ENCODE assay signal across 18 cellular contexts in genomic region chr16:25045696-25046381, GRCh38. TPM values are rescaled to one million over a fixed set of nuclear protein-coding genes. Genes with fewer than 3 reads are reported as not detected.
A peak's percentile ranks its signal among the peaks of the same experiment; 100 is the strongest.
DNase-seq lines count a peak whose midpoint lies in the region; ATAC-seq and TF ChIP-seq lines count a peak whose summit lies in the region.
"Had no signal": no experiment of that assay in that cellular context is flagged by ENCODE, and none has a peak within 500 bp of the region (broad histone marks: within the 10 kb centered on the region; RNA-seq: fewer than 3 reads in every experiment).

No MANE protein-coding gene starts in this region.

- H3K4me3 ChIP-seq in fibroblast of pulmonary artery (replicated peaks; ENCODE audit: low read depth, low read length): no peak overlapping the region
- H3K4me3 ChIP-seq: BLaER1, body of pancreas, heart right ventricle had no signal

- no peak overlapping the region for H3K4me3 Mint-ChIP-seq in HFFc6
- H3K4me3 Mint-ChIP-seq: natural killer cell treated with Interleukin-12 subunit alpha and Interleukin-12 subunit beta and Interleukin-15 and Interleukin-18, amount 100 ng/mL, for 72 hours had no signal

- TF ChIP-seq CTCF in HFFc6 (IDR thresholded peaks at IDR 0.05): no peak
- no peak for TF ChIP-seq CTCF in RWPE1 (conservative IDR thresholded peaks at IDR 0.05; ENCODE audit: low read depth)
- no peak for TF ChIP-seq CTCF in fibroblast of pulmonary artery (IDR thresholded peaks at IDR 0.05; ENCODE audit: low read length, missing control alignments)

- no peak for ATAC-seq in GM19023 (IDR thresholded peaks at IDR 0.05; ENCODE audit: unreplicated experiment)
- ATAC-seq in HG02571 (IDR thresholded peaks at IDR 0.05; ENCODE audit: unreplicated experiment): no peak
- ATAC-seq: body of pancreas; heart right ventricle; left lobe of liver; natural killer cell treated with Interleukin-12 subunit alpha and Interleukin-12 subunit beta and Interleukin-15 and Interleukin-18, amount 100 ng/mL, for 72 hours had no signal

- H3K9me3 Mint-ChIP-seq in HFFc6: no peaks in the 10 kb centered on the region
- H3K9me3 Mint-ChIP-seq: natural killer cell treated with Interleukin-12 subunit alpha and Interleukin-12 subunit beta and Interleukin-15 and Interleukin-18, amount 100 ng/mL, for 72 hours had no signal

- CTCF ChIA-PET in RWPE1 (lab: Yijun Ruan, JAX): no interaction called here

- peak overlapping the region; percentile 21; the same call in 1 of the 2 replicates for H3K27ac ChIP-seq in RWPE1
- H3K27ac ChIP-seq: BLaER1, body of pancreas, heart right ventricle had no signal

- peaks cover 43% of the 10 kb centered on the region for H3K4me1 Mint-ChIP-seq in HFFc6 (ENCODE audit: low read depth)

- no peaks in the 10 kb centered on the region for H3K36me3 Mint-ChIP-seq in HFFc6 (ENCODE audit: low read depth)
- H3K36me3 Mint-ChIP-seq: natural killer cell treated with Interleukin-12 subunit alpha and Interleukin-12 subunit beta and Interleukin-15 and Interleukin-18, amount 100 ng/mL, for 72 hours had no signal

- peak overlapping the region; percentile 33; the same call in 1 of the 2 replicates for H3K27ac Mint-ChIP-seq in HFFc6

- DNase-seq in AG08395 (ENCODE audit: low spot score) (peak; percentile 40), HFFc6 (peak; percentile 16), RWPE1 (ENCODE audit: low spot score) (no peak), fibroblast of pulmonary artery (ENCODE audit: low read depth) (peak; percentile 42), DMS79 (lab: John Stamatoyannopoulos, UW) (no peak), NCI-H69 (lab: John Stamatoyannopoulos, UW) (no peak)
- DNase-seq: effector CD8-positive, alpha-beta T cell; heart right ventricle; NCI-H2029 treated with DMSO at 0.1 percent for 48 hours; stimulated activated CD4-positive, alpha-beta T cell treated with anti-CD3 and anti-CD28 coated beads, Interleukin-4, amount 100 ng/mL, for 4 hours; stimulated activated naive CD4-positive, alpha-beta T cell treated with Interleukin-2 at 50 U/mL for 16 hours; SW 1271 had no signal

- POLR2A ChIA-PET in RWPE1 (lab: Yijun Ruan, JAX; ENCODE audit: low non-redundant PET): no interaction called here

- H3K27me3 Mint-ChIP-seq in HFFc6 (ENCODE audit: insufficient read depth): peaks cover 2% of the 10 kb centered on the region; the same call in 1 of the 2 replicates
- H3K27me3 Mint-ChIP-seq: natural killer cell treated with Interleukin-12 subunit alpha and Interleukin-12 subunit beta and Interleukin-15 and Interleukin-18, amount 100 ng/mL, for 72 hours had no signal

RNA-seq across cellular contexts. Expression of gene ARHGAP17, which starts 30.7 kb away (rescaled TPM):
- total RNA-seq in HFFc6 (2021; fragmentation: NEBNext Ultra II Directional; extraction: Animal tissue kit (Norgen Biotek cat#: 25700)): 100 to 1,000 TPM in 3 of 6 experiments, 10 to 100 TPM in 3; 86.5 to 104 (median 97.4) TPM

Comparison
In these comparisons a context has a peak if more than half of its experiments do, and no peak if none do; other contexts are left out.
1. DNase-seq: peak in AG08395 (single experiment), HFFc6 (single experiment) and fibroblast of pulmonary artery (single experiment); none in RWPE1 (single experiment), DMS79 (single experiment) and NCI-H69 (single experiment).